1 cellular context compared by ENCODE assay signal in the genomic region with DNA sequence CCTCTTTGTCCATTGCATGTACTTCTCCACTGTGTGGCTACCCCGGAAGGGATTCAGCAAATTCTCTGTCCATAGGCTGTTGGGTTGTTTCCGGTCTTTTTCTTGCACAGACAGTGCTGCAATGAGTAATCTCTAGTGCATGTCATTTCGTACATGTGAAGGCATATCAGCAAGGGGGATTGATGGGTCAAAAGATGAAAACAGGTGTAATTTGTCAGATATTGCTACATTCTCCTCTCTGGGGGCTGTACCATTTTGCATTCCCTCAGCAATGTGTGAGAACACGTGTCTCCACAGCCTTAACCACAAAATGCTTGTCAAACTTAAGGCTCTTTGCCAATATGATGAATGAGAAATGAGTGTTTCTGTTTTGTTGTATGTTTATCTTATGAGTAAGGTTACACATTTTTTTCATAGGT.
A peak's percentile ranks its signal among the peaks of the same experiment; 100 is the strongest.
TF ChIP-seq lines count a peak whose summit lies in the region.

No MANE protein-coding gene starts in this region.

TF ChIP-seq in A549, 52 proteins besides CTCF, POLR2A, EP300 and RAD21 (continued from another document):
- TF ChIP-seq, protein P1, sequence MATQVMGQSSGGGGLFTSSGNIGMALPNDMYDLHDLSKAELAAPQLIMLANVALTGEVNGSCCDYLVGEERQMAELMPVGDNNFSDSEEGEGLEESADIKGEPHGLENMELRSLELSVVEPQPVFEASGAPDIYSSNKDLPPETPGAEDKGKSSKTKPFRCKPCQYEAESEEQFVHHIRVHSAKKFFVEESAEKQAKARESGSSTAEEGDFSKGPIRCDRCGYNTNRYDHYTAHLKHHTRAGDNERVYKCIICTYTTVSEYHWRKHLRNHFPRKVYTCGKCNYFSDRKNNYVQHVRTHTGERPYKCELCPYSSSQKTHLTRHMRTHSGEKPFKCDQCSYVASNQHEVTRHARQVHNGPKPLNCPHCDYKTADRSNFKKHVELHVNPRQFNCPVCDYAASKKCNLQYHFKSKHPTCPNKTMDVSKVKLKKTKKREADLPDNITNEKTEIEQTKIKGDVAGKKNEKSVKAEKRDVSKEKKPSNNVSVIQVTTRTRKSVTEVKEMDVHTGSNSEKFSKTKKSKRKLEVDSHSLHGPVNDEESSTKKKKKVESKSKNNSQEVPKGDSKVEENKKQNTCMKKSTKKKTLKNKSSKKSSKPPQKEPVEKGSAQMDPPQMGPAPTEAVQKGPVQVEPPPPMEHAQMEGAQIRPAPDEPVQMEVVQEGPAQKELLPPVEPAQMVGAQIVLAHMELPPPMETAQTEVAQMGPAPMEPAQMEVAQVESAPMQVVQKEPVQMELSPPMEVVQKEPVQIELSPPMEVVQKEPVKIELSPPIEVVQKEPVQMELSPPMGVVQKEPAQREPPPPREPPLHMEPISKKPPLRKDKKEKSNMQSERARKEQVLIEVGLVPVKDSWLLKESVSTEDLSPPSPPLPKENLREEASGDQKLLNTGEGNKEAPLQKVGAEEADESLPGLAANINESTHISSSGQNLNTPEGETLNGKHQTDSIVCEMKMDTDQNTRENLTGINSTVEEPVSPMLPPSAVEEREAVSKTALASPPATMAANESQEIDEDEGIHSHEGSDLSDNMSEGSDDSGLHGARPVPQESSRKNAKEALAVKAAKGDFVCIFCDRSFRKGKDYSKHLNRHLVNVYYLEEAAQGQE (IDR thresholded peaks at IDR 0.05) = no peak
- TF ChIP-seq RFX5 (IDR thresholded peaks at IDR 0.05) = no peak
- no peak for TF ChIP-seq KDM1A (IDR thresholded peaks at IDR 0.05; ENCODE audit: low read depth)
- no peak for TF ChIP-seq HDAC2 (IDR thresholded peaks at IDR 0.05)
- no peak for TF ChIP-seq MAZ (IDR thresholded peaks at IDR 0.05; ENCODE audit: borderline replicate concordance, low read depth, low read length)
- TF ChIP-seq EHF (CRISPR knock-in tag; IDR thresholded peaks at IDR 0.05) = no peak
- TF ChIP-seq ZFP36 (IDR thresholded peaks at IDR 0.05; ENCODE audit: borderline replicate concordance, partially characterized antibody) = no peak
- TF ChIP-seq, protein P2, sequence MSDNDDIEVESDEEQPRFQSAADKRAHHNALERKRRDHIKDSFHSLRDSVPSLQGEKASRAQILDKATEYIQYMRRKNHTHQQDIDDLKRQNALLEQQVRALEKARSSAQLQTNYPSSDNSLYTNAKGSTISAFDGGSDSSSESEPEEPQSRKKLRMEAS (IDR thresholded peaks at IDR 0.05) = 0 out of 2 replicates have a peak, but pooled peaks have one; percentile 26
